In genomic region chr4:6250235-6250983, GRCh38 we compare ENCODE assay signal across 8 cellular contexts. TPM values are rescaled to one million over a fixed set of nuclear protein-coding genes. Genes with fewer than 3 reads are reported as not detected.
A peak's percentile ranks its signal among the peaks of the same experiment; 100 is the strongest.
DNase-seq lines count a peak whose midpoint lies in the region; ATAC-seq, FAIRE-seq and TF ChIP-seq lines count a peak whose summit lies in the region.

No MANE protein-coding gene starts in this region.

- DNase-seq in ACHN (peak; percentile 64), NCI-H1105 (lab: John Stamatoyannopoulos, UW) (peak; percentile 40), T-helper 17 cell (no peak), fibroblast of lung (ENCODE audit: low read depth in 2 of 2) (peak; percentile 32 to 70), neural crest cell (ENCODE audit: low read depth, low spot score) (peak; percentile 46), GDM1 (lab: John Stamatoyannopoulos, UW) (no peak)

- no peaks in the 10 kb centered on the region for H3K27me3 ChIP-seq in fibroblast of lung (ENCODE audit: control insufficient read depth, insufficient read depth, low read length)

- no peaks in the 10 kb centered on the region for H3K4me1 ChIP-seq in fibroblast of lung (ENCODE audit: control insufficient read depth, extremely low read depth, insufficient read depth, low read length)

- no peak overlapping the region for H3K4me2 ChIP-seq in fibroblast of lung (ENCODE audit: extremely low read depth, insufficient read depth, low read length)

- TF ChIP-seq CTCF in fibroblast of lung (conservative IDR thresholded peaks at IDR 0.05 in 1 of 2, IDR thresholded peaks at IDR 0.05 in 1 of 2; ENCODE audit: low read depth in 1 of 2, low read length in 2 of 2) (peak; percentile 68 to 75), neural crest cell (conservative IDR thresholded peaks at IDR 0.05) (peak; percentile 87)

- H3K4me3 ChIP-seq in fibroblast of lung (replicated peaks in 1 of 4; ENCODE audit: control extremely low read depth in 1 of 4, insufficient read depth in 1 of 4, low read depth in 3 of 4, low read length in 4 of 4): no peak overlapping the region

- H3K4me1 Mint-ChIP-seq in T-helper 17 cell: peaks cover 2% of the 10 kb centered on the region
- H3K4me1 Mint-ChIP-seq in neural crest cell: no peaks in the 10 kb centered on the region

- H3K36me3 ChIP-seq in fibroblast of lung (ENCODE audit: control insufficient read depth, insufficient read depth, low read length): no peaks in the 10 kb centered on the region

- H3K4me3 Mint-ChIP-seq in T-helper 17 cell (no peak overlapping the region), neural crest cell (no peak overlapping the region)

- no peaks in the 10 kb centered on the region for H4K20me1 ChIP-seq in fibroblast of lung (ENCODE audit: control insufficient read depth, extremely low read depth, insufficient read depth, low read length)

- peak; percentile 87 for FAIRE-seq in G401.6 (lab: Jason Lieb, UNC)

- no peaks in the 10 kb centered on the region for H3K9me3 Mint-ChIP-seq in neural crest cell

- H3K27ac Mint-ChIP-seq in T-helper 17 cell (no peak overlapping the region), neural crest cell (ENCODE audit: unreplicated experiment) (no peak overlapping the region)

- no peak overlapping the region for H3K27ac ChIP-seq in fibroblast of lung (ENCODE audit: insufficient read depth, low read length)

- H3K9me3 ChIP-seq in T-helper 17 cell (ENCODE audit: control insufficient read depth, low read length, poor library complexity, severe bottlenecking): no peaks in the 10 kb centered on the region
- H3K9me3 ChIP-seq in fibroblast of lung (ENCODE audit: control insufficient read depth, insufficient read depth, low read depth, low read length): no peaks in the 10 kb centered on the region

- H2AFZ ChIP-seq in fibroblast of lung (ENCODE audit: low read length): no peak overlapping the region

- ATAC-seq in T-helper 17 cell (peak; percentile 77), HG03108 (IDR thresholded peaks at IDR 0.05; ENCODE audit: unreplicated experiment) (no peak)

- H3K36me3 Mint-ChIP-seq in T-helper 17 cell (ENCODE audit: low read depth) (peaks cover 5% of the 10 kb centered on the region), neural crest cell (ENCODE audit: low read depth) (no peaks in the 10 kb centered on the region)

- in situ Hi-C loops in ACHN (cut with HindIII; ENCODE audit: low pct_ligation_motif_present, low pct_unique_long_range_greater_than_20kb, low sequenced_read_pairs): no loop called here

- peaks cover 48% of the 10 kb centered on the region for H3K27me3 Mint-ChIP-seq in T-helper 17 cell
- H3K27me3 Mint-ChIP-seq in neural crest cell (ENCODE audit: low read depth): peaks cover 41% of the 10 kb centered on the region

- H3K9ac ChIP-seq in fibroblast of lung (ENCODE audit: insufficient read depth, low read length): no peak overlapping the region

- H3K79me2 ChIP-seq in fibroblast of lung (ENCODE audit: control insufficient read depth, insufficient read depth, low read length): no peaks in the 10 kb centered on the region

RNA-seq across cellular contexts. Expression of gene WFS1, which starts 19.2 kb away (rescaled TPM):
- 1 to 10 TPM; 1.7 to 2.4 TPM for total RNA-seq in T-helper 17 cell
- 18.5 and 37.5 TPM in 2 replicates for total RNA-seq in fibroblast of lung
- 25.7 and 27.2 TPM in 2 replicates for polyA plus RNA-seq in fibroblast of lung
- polyA plus RNA-seq in fibroblast of lung (2012): 40.7 and 42.9 TPM in 2 replicates
- 205 and 277 TPM in 2 replicates for polyA minus RNA-seq in fibroblast of lung (ENCODE audit: low replicate concordance)
- total RNA-seq in neural crest cell: 24.8 and 25.1 TPM in 2 replicates

RNA-seq across cellular contexts. Expression of gene JAKMIP1, which starts 50.1 kb away (rescaled TPM):
- total RNA-seq in T-helper 17 cell (10 to 100 TPM in 1 of 2 donors, 1 to 10 TPM in 1; 8.5 to 16.8 TPM), fibroblast of lung (not detected in 2 replicates), neural crest cell (0.54 and 0.82 TPM in 2 replicates)
- polyA plus RNA-seq in fibroblast of lung: not detected in 2 replicates
- polyA plus RNA-seq in fibroblast of lung (2012): not detected in 2 replicates
- not detected in 2 replicates for polyA minus RNA-seq in fibroblast of lung (ENCODE audit: low replicate concordance)

Comparison
In these comparisons a context has a peak if more than half of its experiments do, and no peak if none do; other contexts are left out.
1. DNase-seq: peak in ACHN (single experiment), NCI-H1105 (single experiment), fibroblast of lung (2 of 2) and neural crest cell (single experiment); none in T-helper 17 cell (0 of 3) and GDM1 (single experiment).